1 cellular context compared by ENCODE assay signal in genomic region chr1:3548895-3549294, GRCh38.
TF ChIP-seq lines count a peak whose summit lies in the region.

No MANE protein-coding gene starts in this region.

TF ChIP-seq in IMR-90, 13 proteins besides CTCF, POLR2A, EP300 and RAD21:
- TF ChIP-seq USF2 (IDR thresholded peaks at IDR 0.05; ENCODE audit: low read depth, low read length) (no peak), CHD1 (IDR thresholded peaks at IDR 0.05; ENCODE audit: low read depth, low read length) (no peak), RFX5 (IDR thresholded peaks at IDR 0.05; ENCODE audit: low read depth, low read length) (no peak), SMC3 (IDR thresholded peaks at IDR 0.05; ENCODE audit: low read depth, low read length) (no peak), MAFK (IDR thresholded peaks at IDR 0.05; ENCODE audit: low read depth, low read length) (no peak), CEBPB (IDR thresholded peaks at IDR 0.05; ENCODE audit: low read depth, low read length) (no peak), RCOR1 (IDR thresholded peaks at IDR 0.05; ENCODE audit: insufficient replicate concordance, low read length) (no peak), BHLHE40 (IDR thresholded peaks at IDR 0.05; ENCODE audit: low read depth, low read length) (no peak), FOS (IDR thresholded peaks at IDR 0.05; ENCODE audit: low read depth, low read length) (no peak), MXI1 (IDR thresholded peaks at IDR 0.05; ENCODE audit: borderline replicate concordance, low read depth, low read length) (no peak)
